In the genomic region with DNA sequence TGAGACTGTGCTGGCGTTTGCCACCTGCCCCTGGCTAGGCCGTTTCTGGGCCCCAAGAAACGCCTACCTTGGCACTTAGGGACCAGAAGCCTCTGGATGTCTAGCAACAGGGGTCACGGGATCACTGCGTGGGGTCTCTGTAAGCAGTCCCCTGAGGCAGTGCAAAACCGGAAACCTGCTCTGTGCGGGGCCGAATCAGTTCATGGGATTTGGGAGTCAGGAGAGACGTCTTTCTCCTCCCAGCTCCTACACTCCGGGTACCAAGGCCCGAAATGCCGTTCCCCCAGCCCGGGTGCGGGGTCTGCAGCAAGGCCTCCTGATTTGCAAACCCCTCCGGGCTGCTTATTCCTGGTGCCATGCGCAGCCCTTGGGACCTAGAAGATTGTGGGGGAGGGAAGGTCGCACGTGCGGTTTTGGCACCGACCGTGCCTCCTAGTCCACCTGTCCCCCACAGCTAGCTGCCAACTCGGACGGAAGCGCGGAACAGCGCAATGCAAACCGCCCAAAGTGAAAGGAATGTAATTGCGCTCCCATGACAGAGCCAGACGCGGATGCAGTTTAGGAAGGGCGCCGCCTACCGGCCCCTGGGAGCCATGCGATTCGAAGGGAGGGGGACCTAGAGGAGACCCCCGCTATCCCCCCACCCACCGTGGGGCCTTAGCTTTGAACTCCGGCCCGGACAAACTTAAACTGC, we compare ENCODE assay signal across 9 cellular contexts. TPM values are rescaled to one million over a fixed set of nuclear protein-coding genes. Genes with fewer than 3 reads are reported as not detected.
DNase-seq lines count a peak whose midpoint lies in the region; ATAC-seq and TF ChIP-seq lines count a peak whose summit lies in the region.
"Had no signal": no experiment of that assay in that cellular context is flagged by ENCODE, and none has a peak within 500 bp of the region (broad histone marks: within the 10 kb centered on the region; RNA-seq: fewer than 3 reads in every experiment).

No MANE protein-coding gene starts in this region.

- H3K4me3 ChIP-seq in esophagus squamous epithelium (peak overlapping the region; percentile 25 to 79 (median 68)), neutrophil (ENCODE audit: low read depth in 1 of 2, low read length in 1 of 2) (peak overlapping the region; percentile 32)

- H3K27me3 ChIP-seq in esophagus squamous epithelium (peaks cover 0 to 100% (median 41%) of the 10 kb centered on the region in 4 donors), neutrophil (peaks cover 100% of the 10 kb centered on the region)

- H3K36me3 ChIP-seq in esophagus squamous epithelium (peaks cover 0 to 38% (median 0%) of the 10 kb centered on the region in 3 donors), neutrophil (no peaks in the 10 kb centered on the region)

- H3K27me3 Mint-ChIP-seq in Calu3 (ENCODE audit: unreplicated experiment): no peaks in the 10 kb centered on the region

- H3K27ac ChIP-seq in esophagus squamous epithelium (peak overlapping the region; percentile 7 to 94 (median 67)), neutrophil (no peak overlapping the region)

- intact Hi-C loops in esophagus squamous epithelium (cut with DNase I) (no loop called here), Calu3 (cut with micrococcal nuclease; ENCODE audit: unreplicated experiment) (no loop called here)

- ATAC-seq in GM18502 (IDR thresholded peaks at IDR 0.05; ENCODE audit: poor library complexity, unreplicated experiment) (no peak), HG02610 (IDR thresholded peaks at IDR 0.05; ENCODE audit: unreplicated experiment) (no peak)

- no peak overlapping the region for H3K27ac Mint-ChIP-seq in Calu3 (ENCODE audit: unreplicated experiment)

- no TSS peak for BruUV-seq in Calu3 (replicated peaks; lab: Mats Ljungman, UMichigan)

- no peak for TF ChIP-seq POLR2A in esophagus squamous epithelium (IDR thresholded peaks at IDR 0.05)

- peaks cover 0 to 70% (median 18%) of the 10 kb centered on the region in 3 donors for H3K4me1 ChIP-seq in esophagus squamous epithelium
- H3K4me1 ChIP-seq in neutrophil (ENCODE audit: control insufficient read depth in 1 of 2, insufficient read depth in 1 of 2, low read depth in 1 of 2, low read length in 1 of 2): peaks cover 30 to 31% of the 10 kb centered on the region in 2 experiments

- CTCF ChIA-PET in Calu3 (lab: Charles Lee): no interaction called here

- no peaks in the 10 kb centered on the region for H3K9me3 Mint-ChIP-seq in Calu3 (ENCODE audit: low read depth, unreplicated experiment)

- 6 to 11% methylated on average over 6 to 11 of the region's 39 CpGs for WGBS in esophagus squamous epithelium, 2 donors

- TF ChIP-seq CTCF in esophagus squamous epithelium (IDR thresholded peaks at IDR 0.05) (peak in 5 of 6 experiments; percentile 29 to 73 (median 58)), neutrophil (IDR thresholded peaks at IDR 0.05) (no peak), Calu3 (IDR thresholded peaks at IDR 0.05; ENCODE audit: unreplicated experiment) (no peak)

- peak; percentile 59 for DNase-seq in EL
- DNase-seq in NCI-H748 (lab: John Stamatoyannopoulos, UW; ENCODE audit: unreplicated experiment): peak; percentile 71
- no peak for DNase-seq in esophagus squamous epithelium (lab: John Stamatoyannopoulos, UW)
- DNase-seq in Calu3: no peak
- DNase-seq in GM19238 (ENCODE audit: insufficient read length, low spot score): no peak

- peaks cover 4% of the 10 kb centered on the region for H3K36me3 Mint-ChIP-seq in Calu3 (ENCODE audit: insufficient read depth, unreplicated experiment)

- H3K4me1 Mint-ChIP-seq in Calu3 (ENCODE audit: low read depth, unreplicated experiment): no peaks in the 10 kb centered on the region

- no peak overlapping the region for H3K4me3 Mint-ChIP-seq in Calu3 (ENCODE audit: low read depth, unreplicated experiment)

- H3K9me3 ChIP-seq in esophagus squamous epithelium (no peaks in the 10 kb centered on the region), neutrophil (no peaks in the 10 kb centered on the region)

RNA-seq across cellular contexts. Expression of a gene that starts 6.5 kb away (rescaled TPM):
- total RNA-seq in esophagus squamous epithelium (10 to 100 TPM; 11.9 to 23.5 (median 14.0) TPM), Calu3 (2022) (1.9 and 2.5 TPM in 2 replicates)
- total RNA-seq: temporal lobe had no signal

Comparison
In these comparisons a context has a peak if more than half of its experiments do, and no peak if none do; other contexts are left out.
1. DNase-seq: peak in EL (single experiment) and NCI-H748 (single experiment); none in esophagus squamous epithelium (single experiment), Calu3 (single experiment) and GM19238 (single experiment).
2. CTCF ChIP-seq: peak in esophagus squamous epithelium (5 of 6); none in neutrophil (single experiment) and Calu3 (single experiment).